ENCODE assay signal across 9 cellular contexts in the genomic region with DNA sequence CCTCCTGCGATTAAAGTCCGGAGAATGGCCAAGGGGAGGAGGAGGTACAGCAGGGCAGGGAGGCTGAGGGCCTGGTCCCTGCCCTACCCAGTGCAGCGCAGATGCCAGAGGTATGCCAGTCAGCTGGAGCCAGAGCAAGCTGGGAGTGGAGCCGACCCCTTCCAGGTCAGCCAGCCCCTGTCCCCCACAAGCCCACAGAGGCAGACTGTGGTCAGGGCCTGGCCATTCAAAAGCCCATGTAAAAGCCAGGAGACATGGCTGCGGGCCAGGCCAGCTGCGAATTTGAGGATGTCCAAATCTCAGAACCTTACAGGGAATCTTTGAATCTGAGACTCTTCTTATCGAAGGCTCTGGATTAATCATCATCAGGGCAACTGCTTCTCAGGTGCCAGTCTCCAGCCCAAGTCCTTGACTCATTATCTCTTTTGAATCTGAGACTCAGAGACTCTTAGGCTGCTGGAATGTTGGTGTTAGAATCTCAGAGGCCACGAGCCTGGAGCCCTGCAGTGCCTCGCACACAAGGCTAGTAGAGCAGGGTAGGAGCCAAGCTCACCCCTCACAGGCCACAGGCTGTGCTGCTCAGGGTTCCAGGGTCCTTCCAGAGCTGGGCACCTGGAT. TPM values are rescaled to one million over a fixed set of nuclear protein-coding genes. Genes with fewer than 3 reads are reported as not detected.
DNase-seq lines count a peak whose midpoint lies in the region; ATAC-seq and TF ChIP-seq lines count a peak whose summit lies in the region.
"Had no signal": no experiment of that assay in that cellular context is flagged by ENCODE, and none has a peak within 500 bp of the region (broad histone marks: within the 10 kb centered on the region; RNA-seq: fewer than 3 reads in every experiment).

No MANE protein-coding gene starts in this region.

- H3K36me3 ChIP-seq in ACC112 (ENCODE audit: insufficient read depth, low read length), result no peaks in the 10 kb centered on the region
- H3K36me3 ChIP-seq in PC-3 (ENCODE audit: low read depth, low read length), result no peaks in the 10 kb centered on the region

- POLR2A ChIA-PET in PC-3 (lab: Charles Lee; ENCODE audit: unreplicated experiment), result interaction anchor here (1.0 kb wide), 1 partner anchor 142 kb away, joined by 7 read pairs; a partner anchor contains a TSS

- H3K9ac ChIP-seq in PC-3 (ENCODE audit: low read length), result peak overlapping the region; percentile 80

- ATAC-seq in PC-3 (peak; percentile 53), esophagus mucosa (peak; percentile 42), GM21515 (IDR thresholded peaks at IDR 0.05; ENCODE audit: unreplicated experiment) (no peak), HG02759 (IDR thresholded peaks at IDR 0.05; ENCODE audit: unreplicated experiment) (no peak), GM21529 (IDR thresholded peaks at IDR 0.05; ENCODE audit: unreplicated experiment) (no peak)

- H3K79me2 ChIP-seq in ACC112 (ENCODE audit: control insufficient read depth, insufficient read depth, low read length, unreplicated experiment), result peaks cover 15% of the 10 kb centered on the region
- H3K79me2 ChIP-seq in PC-3 (ENCODE audit: low read length), result peaks cover 22% of the 10 kb centered on the region

- BruUV-seq in PC-3 (replicated peaks; lab: Mats Ljungman, UMichigan), result TSS peak; percentile 41

- H3F3A ChIP-seq in PC-3 (ENCODE audit: low read length, unreplicated experiment), result no peaks in the 10 kb centered on the region

- H3K4me1 ChIP-seq in ACC112 (ENCODE audit: control insufficient read depth, insufficient read depth, low read length, unreplicated experiment), result peaks cover 27% of the 10 kb centered on the region
- peaks cover 45% of the 10 kb centered on the region for H3K4me1 ChIP-seq in PC-3 (ENCODE audit: insufficient read depth, low read length)

- no peaks in the 10 kb centered on the region for H3K9me2 ChIP-seq in PC-3 (replicated peaks; ENCODE audit: low read length)

- H3K4me3 ChIP-seq in ACC112 (ENCODE audit: low read depth, low read length) (peak overlapping the region; percentile 83), PC-3 (ENCODE audit: low read length) (peak overlapping the region; percentile 62)

- H2AFZ ChIP-seq in ACC112 (ENCODE audit: low read length, unreplicated experiment) (no peak overlapping the region), PC-3 (ENCODE audit: low read length) (peak overlapping the region; percentile 39; the same call in 1 of the 2 replicates)

- H3K4me2 ChIP-seq in PC-3 (ENCODE audit: low read length), result peak overlapping the region; percentile 88

- intact Hi-C loops in PC-3 (cut with micrococcal nuclease), result loop anchor here (1.0 to 10.0 kb wide), 2 partner anchors 18 to 154 kb away; a partner anchor contains a TSS

- TF ChIP-seq CTCF in PC-3 (conservative IDR thresholded peaks at IDR 0.05; ENCODE audit: low read depth, low read length), result no peak

- no peaks in the 10 kb centered on the region for H4K20me1 ChIP-seq in PC-3 (ENCODE audit: low read length)

- H3K27ac ChIP-seq in ACC112 (ENCODE audit: low read depth, low read length), result peak overlapping the region; percentile 71
- H3K27ac ChIP-seq in PC-3 (ENCODE audit: low read length), result peak overlapping the region; percentile 95

- CTCF ChIA-PET in PC-3 (lab: Charles Lee), result interaction anchor here (0.5 to 1.5 kb wide), 6 partner anchors 15 to 202 kb away, joined by 3 to 7 read pairs (median 4); no protein-coding TSS in a partner anchor

- DNase-seq in PC-3 (peak; percentile 69), myocyte (ENCODE audit: low read depth) (peak; percentile 73), NCI-H526 treated with DMSO at 0.1 percent for 48 hours (lab: John Stamatoyannopoulos, UW) (no peak)
- DNase-seq: NK-92 treated with Interleukin-12 subunit alpha and Interleukin-12 subunit beta, amount 100 ng/mL, for 24 hours had no signal

- H3K27me3 ChIP-seq in ACC112 (ENCODE audit: insufficient read depth, low read length), result no peaks in the 10 kb centered on the region
- H3K27me3 ChIP-seq in PC-3 (ENCODE audit: low read length), result no peaks in the 10 kb centered on the region

- no peaks in the 10 kb centered on the region for H3K9me3 ChIP-seq in PC-3 (ENCODE audit: low read length)

RNA-seq across cellular contexts. Expression of a gene that starts 0.6 kb away (rescaled TPM):
- total RNA-seq in PC-3 (2014; rRNA removed) (8.5 and 19.3 TPM in 2 replicates), esophagus mucosa (10.6 TPM), myocyte (9.2 and 12.3 TPM in 2 replicates)
- 40.2 TPM for polyA plus RNA-seq in myocyte (2012)

RNA-seq across cellular contexts. Expression of a gene that starts 55.8 kb away (rescaled TPM):
- 89.8 and 159 TPM in 2 replicates for total RNA-seq in PC-3 (2014; rRNA removed)
- 73.6 TPM for total RNA-seq in esophagus mucosa
- 71.4 and 88.3 TPM in 2 replicates for total RNA-seq in myocyte
- polyA plus RNA-seq in myocyte (2012), result 50.3 TPM

Comparison
In these comparisons a context has a peak if more than half of its experiments do, and no peak if none do; other contexts are left out.
1. ATAC-seq: peak in PC-3 (single experiment) and esophagus mucosa (single experiment); none in GM21515 (single experiment), HG02759 (single experiment) and GM21529 (single experiment).